9 cellular contexts compared by ENCODE assay signal in the genomic region with DNA sequence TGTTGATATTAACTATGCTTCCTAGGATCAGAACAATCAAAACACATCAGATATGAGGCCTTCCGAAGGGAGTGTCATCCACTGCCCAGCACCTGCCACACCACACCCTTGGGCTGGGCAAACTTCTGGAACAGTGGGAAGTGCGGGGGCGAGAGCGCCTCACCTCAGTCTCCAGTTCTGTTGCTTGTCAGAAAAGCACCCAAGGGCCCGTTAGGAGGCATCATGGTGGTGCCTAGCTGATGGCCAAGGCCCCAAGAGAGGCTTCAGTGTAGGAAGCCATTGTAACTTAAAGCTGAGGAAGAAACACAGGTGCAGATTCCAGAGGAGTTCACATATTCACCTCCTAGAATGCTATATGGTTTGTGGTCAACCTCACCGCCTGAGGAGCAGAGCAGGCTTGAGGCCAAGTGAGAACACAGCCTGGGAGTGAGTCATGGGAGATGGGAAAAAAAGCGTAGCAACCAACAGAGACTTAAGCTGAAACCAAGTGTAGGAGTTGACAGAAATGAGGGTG.
DNase-seq lines count a peak whose midpoint lies in the region; ATAC-seq and TF ChIP-seq lines count a peak whose summit lies in the region.
"Had no signal": no experiment of that assay in that cellular context is flagged by ENCODE, and none has a peak within 500 bp of the region (broad histone marks: within the 10 kb centered on the region; RNA-seq: fewer than 3 reads in every experiment).

No MANE protein-coding gene starts in this region.

- no peak overlapping the region for H3K4me3 ChIP-seq in fibroblast of mammary gland (ENCODE audit: control insufficient read depth, low read depth, low read length)

- ATAC-seq in HG02798 (IDR thresholded peaks at IDR 0.05; ENCODE audit: poor library complexity, unreplicated experiment), result peak; percentile 37
- ATAC-seq in SK-N-SH treated with all-trans-retinoic acid at 6 μM for 48 hours, result peak; percentile 94
- no peak for ATAC-seq in HG03159 (IDR thresholded peaks at IDR 0.05; ENCODE audit: unreplicated experiment)
- no peak for ATAC-seq in GM21529 (IDR thresholded peaks at IDR 0.05; ENCODE audit: unreplicated experiment)
- ATAC-seq in GM18520 (IDR thresholded peaks at IDR 0.05; ENCODE audit: unreplicated experiment), result no peak

- DNase-seq in fibroblast of mammary gland (ENCODE audit: low read depth) (peak; percentile 93), NCI-H1417 treated with DMSO at 0.1 percent for 48 hours (lab: John Stamatoyannopoulos, UW) (no peak)
- peak; percentile 11 for DNase-seq in stimulated activated CD4-positive, alpha-beta T cell treated with anti-CD3 and anti-CD28 coated beads, Interleukin-4, amount 100 ng/mL, for 1 hour
- DNase-seq: NCI-H69 had no signal

- no peak for TF ChIP-seq CTCF in fibroblast of mammary gland (conservative IDR thresholded peaks at IDR 0.05; ENCODE audit: control insufficient read depth, insufficient read depth, low read depth, low read length)

TF ChIP-seq in SK-N-SH treated with all-trans-retinoic acid at 6 μM for 48 hours, 23 proteins besides CTCF, POLR2A, EP300 and RAD21:
- TF ChIP-seq ZFP3 (CRISPR knock-in tag; IDR thresholded peaks at IDR 0.05), result 0 out of 2 replicates have a peak, but pooled peaks have one; percentile 41
- TF ChIP-seq ESRRG (CRISPR knock-in tag; IDR thresholded peaks at IDR 0.05), result no peak
- TF ChIP-seq CSDC2 (CRISPR knock-in tag; IDR thresholded peaks at IDR 0.05), result no peak
- no peak for TF ChIP-seq TCF4 (CRISPR knock-in tag; IDR thresholded peaks at IDR 0.05; ENCODE audit: borderline replicate concordance)

Comparison
In these comparisons a context has a peak if more than half of its experiments do, and no peak if none do; other contexts are left out.
1. ATAC-seq: peak in HG02798 (single experiment) and SK-N-SH treated with all-trans-retinoic acid at 6 μM for 48 hours (single experiment); none in HG03159 (single experiment), GM21529 (single experiment) and GM18520 (single experiment).